ENCODE assay signal across 8 cellular contexts in the genomic region with DNA sequence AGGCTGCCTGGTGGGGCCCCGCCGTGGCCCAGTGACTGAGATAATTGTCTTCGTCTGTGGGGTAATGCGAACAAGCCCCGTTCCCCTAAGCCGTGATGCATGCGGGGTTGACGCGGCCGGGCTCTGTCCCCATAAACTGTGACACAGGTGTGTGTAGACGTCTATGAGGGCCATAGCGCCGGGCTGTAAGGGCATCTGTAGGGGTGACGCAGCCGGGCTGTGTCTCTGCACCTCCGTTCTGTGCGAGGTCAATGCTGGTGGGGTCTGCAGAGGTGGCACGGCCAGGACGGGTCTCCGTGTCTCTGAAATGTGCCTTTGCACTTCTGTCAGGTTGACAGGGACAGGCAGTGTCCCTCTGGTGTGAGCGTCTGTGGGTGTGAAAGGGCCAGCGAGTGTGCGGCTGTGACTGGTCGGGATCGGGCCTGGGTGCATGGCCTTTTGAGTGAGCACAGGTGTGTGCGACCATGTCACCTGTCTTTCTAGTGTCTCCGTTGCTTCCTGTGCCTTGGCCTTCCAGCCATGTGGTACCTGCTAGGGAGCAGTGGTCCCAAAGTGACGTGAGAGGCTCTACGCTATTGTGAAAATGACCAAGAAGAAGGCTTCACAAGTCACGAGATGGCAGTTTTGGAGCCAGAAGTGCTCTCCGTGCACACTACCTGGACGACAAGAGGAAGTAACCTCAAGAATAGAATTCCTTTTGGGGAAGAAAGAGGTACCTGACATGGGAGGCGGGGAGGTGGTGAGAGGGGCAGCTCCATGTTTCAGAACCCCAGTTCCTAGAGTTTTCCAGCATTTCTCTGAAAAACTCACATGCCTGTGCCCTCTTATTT. TPM values are rescaled to one million over a fixed set of nuclear protein-coding genes. Genes with fewer than 3 reads are reported as not detected.
DNase-seq lines count a peak whose midpoint lies in the region; ATAC-seq and TF ChIP-seq lines count a peak whose summit lies in the region.

No MANE protein-coding gene starts in this region.

- peak; percentile 1 for ATAC-seq in stimulated activated effector memory CD8-positive, alpha-beta T cell treated with anti-CD3 and anti-CD28 coated beads, Interleukin-12 subunit alpha, Interleukin-12 subunit beta, amount 100 ng/mL, for 72 hours

- peak overlapping the region; percentile 65 for H3K4me3 ChIP-seq in HEK293 (ENCODE audit: low read depth, low read length)
- H3K4me3 ChIP-seq in WI38 (ENCODE audit: low read depth, low read length): peak overlapping the region; percentile 87
- H3K4me3 ChIP-seq in hepatocyte: peak overlapping the region; percentile 44

- H3K27ac ChIP-seq in HEK293 (ENCODE audit: extremely low read depth, low read depth, low read length) (peak overlapping the region; percentile 50; the same call in 1 of the 2 replicates), hepatocyte (no peak overlapping the region)

- TF ChIP-seq CTCF in HEK293 (tag by site-specific recombination; IDR thresholded peaks at IDR 0.05): no peak
- TF ChIP-seq CTCF in WI38 (IDR thresholded peaks at IDR 0.05; ENCODE audit: low read depth, low read length): no peak
- no peak for TF ChIP-seq CTCF in hepatocyte (IDR thresholded peaks at IDR 0.05; ENCODE audit: poor library complexity)
- no peak for TF ChIP-seq CTCF in GM13976 (IDR thresholded peaks at IDR 0.05; ENCODE audit: borderline replicate concordance, control extremely low read depth, extremely low read depth, insufficient read depth, missing control alignments)

- H3K9me3 Mint-ChIP-seq in stimulated activated effector memory CD8-positive, alpha-beta T cell treated with anti-CD3 and anti-CD28 coated beads, Interleukin-12 subunit alpha, Interleukin-12 subunit beta, amount 100 ng/mL, for 72 hours: peaks cover 16% of the 10 kb centered on the region

- H4K20me1 ChIP-seq in hepatocyte (ENCODE audit: insufficient read depth, poor library complexity, severe bottlenecking): no peaks in the 10 kb centered on the region

- peak overlapping the region; percentile 97 for H3K27ac Mint-ChIP-seq in stimulated activated effector memory CD8-positive, alpha-beta T cell treated with anti-CD3 and anti-CD28 coated beads, Interleukin-12 subunit alpha, Interleukin-12 subunit beta, amount 100 ng/mL, for 72 hours

- CTCF ChIA-PET in HEK293 (lab: Yijun Ruan, JAX): interaction anchor here (1.2 kb wide), 1 partner anchor 9 kb away, joined by 4 read pairs; no protein-coding TSS in a partner anchor

- DNase-seq in hepatocyte (ENCODE audit: low spot score): no peak
- DNase-seq in stimulated activated effector memory CD8-positive, alpha-beta T cell treated with anti-CD3 and anti-CD28 coated beads, Interleukin-12 subunit alpha, Interleukin-12 subunit beta, amount 100 ng/mL, for 72 hours (ENCODE audit: low spot score in 2 of 2): no peak
- no peak for DNase-seq in SHP77 (lab: John Stamatoyannopoulos, UW)
- no peak for DNase-seq in GM13976 (ENCODE audit: low spot score)
- no peak for DNase-seq in islet precursor cell
- DNase-seq in amniotic stem cell (lab: John Stamatoyannopoulos, UW): no peak

- H3K79me2 ChIP-seq in hepatocyte: no peaks in the 10 kb centered on the region

- H2AFZ ChIP-seq in hepatocyte: peak overlapping the region; percentile 36

- H3K36me3 Mint-ChIP-seq in stimulated activated effector memory CD8-positive, alpha-beta T cell treated with anti-CD3 and anti-CD28 coated beads, Interleukin-12 subunit alpha, Interleukin-12 subunit beta, amount 100 ng/mL, for 72 hours: no peaks in the 10 kb centered on the region

- peaks cover 17% of the 10 kb centered on the region for H3K4me1 Mint-ChIP-seq in stimulated activated effector memory CD8-positive, alpha-beta T cell treated with anti-CD3 and anti-CD28 coated beads, Interleukin-12 subunit alpha, Interleukin-12 subunit beta, amount 100 ng/mL, for 72 hours

- in situ Hi-C loops in GM13976 (cut with MboI; ENCODE audit: low sequenced_read_pairs, unreplicated experiment): no loop called here

- peaks cover 8 to 20% of the 10 kb centered on the region in 2 experiments for H3K36me3 ChIP-seq in HEK293 (ENCODE audit: control insufficient read depth in 2 of 2, insufficient read depth in 1 of 2, low read length in 2 of 2)
- no peaks in the 10 kb centered on the region for H3K36me3 ChIP-seq in hepatocyte (replicated peaks; ENCODE audit: insufficient read depth, low read depth)

- POLR2A ChIA-PET in HEK293 (lab: Yijun Ruan, JAX): interaction anchor here (0.6 to 1.7 kb wide), 9 partner anchors 11 to 833 kb away, joined by 3 to 17 read pairs (median 4); partner anchors contain the start of genes ZNF331 and ZNF765

- H3K9me3 ChIP-seq in HEK293 (ENCODE audit: control insufficient read depth, insufficient read depth, low read depth, low read length): no peaks in the 10 kb centered on the region
- H3K9me3 ChIP-seq in hepatocyte (ENCODE audit: low read depth): no peaks in the 10 kb centered on the region

- H3K4me2 ChIP-seq in hepatocyte: peak overlapping the region; percentile 82

- H3K27me3 ChIP-seq in hepatocyte: no peaks in the 10 kb centered on the region

- H3K4me3 Mint-ChIP-seq in stimulated activated effector memory CD8-positive, alpha-beta T cell treated with anti-CD3 and anti-CD28 coated beads, Interleukin-12 subunit alpha, Interleukin-12 subunit beta, amount 100 ng/mL, for 72 hours: peak overlapping the region; percentile 100

- no peaks in the 10 kb centered on the region for H3K4me1 ChIP-seq in HEK293 (ENCODE audit: control insufficient read depth, insufficient read depth, low read length)
- H3K4me1 ChIP-seq in hepatocyte (ENCODE audit: insufficient read depth): peaks cover 5% of the 10 kb centered on the region

- no peaks in the 10 kb centered on the region for H3K9me2 ChIP-seq in hepatocyte (replicated peaks; ENCODE audit: insufficient read depth)

- 15% methylated on average over 33 of the region's 33 CpGs for WGBS in hepatocyte (ENCODE audit: low lambda C conversion rate, missing lambda C conversion rate)

TF ChIP-seq in HEK293, 187 proteins besides CTCF, POLR2A, EP300 and RAD21 (continues in another document):
- no peak for TF ChIP-seq ZNF792 (tag by site-specific recombination; IDR thresholded peaks at IDR 0.05)
- TF ChIP-seq ZNF433 (tag by site-specific recombination; IDR thresholded peaks at IDR 0.05; ENCODE audit: low read depth): no peak
- TF ChIP-seq YY2 (tag by site-specific recombination; IDR thresholded peaks at IDR 0.05): peak; percentile 0; the same call in 1 of the 2 replicates
- no peak for TF ChIP-seq ZNF19 (tag by site-specific recombination; IDR thresholded peaks at IDR 0.05; ENCODE audit: low read depth)
- TF ChIP-seq ZNF404 (tag by site-specific recombination; IDR thresholded peaks at IDR 0.05): no peak
- TF ChIP-seq ZNF2 (tag by site-specific recombination; IDR thresholded peaks at IDR 0.05): no peak
- TF ChIP-seq ZNF302 (tag by site-specific recombination; IDR thresholded peaks at IDR 0.05; ENCODE audit: low read depth): no peak
- TF ChIP-seq SCRT1 (tag by site-specific recombination; IDR thresholded peaks at IDR 0.05; ENCODE audit: borderline replicate concordance): 0 out of 2 replicates have a peak, but pooled peaks have one; percentile 6
- TF ChIP-seq ZNF132 (tag by site-specific recombination; IDR thresholded peaks at IDR 0.05; ENCODE audit: borderline replicate concordance): no peak
- TF ChIP-seq ZNF311 (tag by site-specific recombination; IDR thresholded peaks at IDR 0.05; ENCODE audit: borderline replicate concordance): no peak
- no peak for TF ChIP-seq SETDB1 (IDR thresholded peaks at IDR 0.05; ENCODE audit: insufficient read length, low read length)
- TF ChIP-seq ZNF510 (tag by site-specific recombination; IDR thresholded peaks at IDR 0.05; ENCODE audit: insufficient replicate concordance): no peak
- TF ChIP-seq ZNF133 (tag by site-specific recombination; IDR thresholded peaks at IDR 0.05): no peak
- TF ChIP-seq, protein P1, sequence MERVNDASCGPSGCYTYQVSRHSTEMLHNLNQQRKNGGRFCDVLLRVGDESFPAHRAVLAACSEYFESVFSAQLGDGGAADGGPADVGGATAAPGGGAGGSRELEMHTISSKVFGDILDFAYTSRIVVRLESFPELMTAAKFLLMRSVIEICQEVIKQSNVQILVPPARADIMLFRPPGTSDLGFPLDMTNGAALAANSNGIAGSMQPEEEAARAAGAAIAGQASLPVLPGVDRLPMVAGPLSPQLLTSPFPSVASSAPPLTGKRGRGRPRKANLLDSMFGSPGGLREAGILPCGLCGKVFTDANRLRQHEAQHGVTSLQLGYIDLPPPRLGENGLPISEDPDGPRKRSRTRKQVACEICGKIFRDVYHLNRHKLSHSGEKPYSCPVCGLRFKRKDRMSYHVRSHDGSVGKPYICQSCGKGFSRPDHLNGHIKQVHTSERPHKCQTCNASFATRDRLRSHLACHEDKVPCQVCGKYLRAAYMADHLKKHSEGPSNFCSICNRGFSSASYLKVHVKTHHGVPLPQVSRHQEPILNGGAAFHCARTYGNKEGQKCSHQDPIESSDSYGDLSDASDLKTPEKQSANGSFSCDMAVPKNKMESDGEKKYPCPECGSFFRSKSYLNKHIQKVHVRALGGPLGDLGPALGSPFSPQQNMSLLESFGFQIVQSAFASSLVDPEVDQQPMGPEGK (tag by site-specific recombination; IDR thresholded peaks at IDR 0.05): 0 out of 2 replicates have a peak, but pooled peaks have one; percentile 15
- TF ChIP-seq KLF10 (tag by site-specific recombination; IDR thresholded peaks at IDR 0.05): no peak
- TF ChIP-seq, protein P2, sequence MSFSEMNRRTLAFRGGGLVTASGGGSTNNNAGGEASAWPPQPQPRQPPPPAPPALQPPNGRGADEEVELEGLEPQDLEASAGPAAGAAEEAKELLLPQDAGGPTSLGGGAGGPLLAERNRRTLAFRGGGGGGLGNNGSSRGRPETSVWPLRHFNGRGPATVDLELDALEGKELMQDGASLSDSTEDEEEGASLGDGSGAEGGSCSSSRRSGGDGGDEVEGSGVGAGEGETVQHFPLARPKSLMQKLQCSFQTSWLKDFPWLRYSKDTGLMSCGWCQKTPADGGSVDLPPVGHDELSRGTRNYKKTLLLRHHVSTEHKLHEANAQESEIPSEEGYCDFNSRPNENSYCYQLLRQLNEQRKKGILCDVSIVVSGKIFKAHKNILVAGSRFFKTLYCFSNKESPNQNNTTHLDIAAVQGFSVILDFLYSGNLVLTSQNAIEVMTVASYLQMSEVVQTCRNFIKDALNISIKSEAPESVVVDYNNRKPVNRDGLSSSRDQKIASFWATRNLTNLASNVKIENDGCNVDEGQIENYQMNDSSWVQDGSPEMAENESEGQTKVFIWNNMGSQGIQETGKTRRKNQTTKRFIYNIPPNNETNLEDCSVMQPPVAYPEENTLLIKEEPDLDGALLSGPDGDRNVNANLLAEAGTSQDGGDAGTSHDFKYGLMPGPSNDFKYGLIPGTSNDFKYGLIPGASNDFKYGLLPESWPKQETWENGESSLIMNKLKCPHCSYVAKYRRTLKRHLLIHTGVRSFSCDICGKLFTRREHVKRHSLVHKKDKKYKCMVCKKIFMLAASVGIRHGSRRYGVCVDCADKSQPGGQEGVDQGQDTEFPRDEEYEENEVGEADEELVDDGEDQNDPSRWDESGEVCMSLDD (tag by site-specific recombination; IDR thresholded peaks at IDR 0.05): no peak

RNA-seq across cellular contexts. Expression of gene ZNF331, which starts 16.4 kb away (rescaled TPM):
- 12.8 and 15.6 TPM in 2 replicates for total RNA-seq in hepatocyte
- polyA plus RNA-seq in hepatocyte: 12.3 and 13.5 TPM in 2 replicates

RNA-seq across cellular contexts. Expression of gene ZNF813, which starts 54.1 kb away (rescaled TPM):
- 7.7 and 8.6 TPM in 2 replicates for total RNA-seq in hepatocyte
- 2.3 and 2.8 TPM in 2 replicates for polyA plus RNA-seq in hepatocyte
